In the genomic region with DNA sequence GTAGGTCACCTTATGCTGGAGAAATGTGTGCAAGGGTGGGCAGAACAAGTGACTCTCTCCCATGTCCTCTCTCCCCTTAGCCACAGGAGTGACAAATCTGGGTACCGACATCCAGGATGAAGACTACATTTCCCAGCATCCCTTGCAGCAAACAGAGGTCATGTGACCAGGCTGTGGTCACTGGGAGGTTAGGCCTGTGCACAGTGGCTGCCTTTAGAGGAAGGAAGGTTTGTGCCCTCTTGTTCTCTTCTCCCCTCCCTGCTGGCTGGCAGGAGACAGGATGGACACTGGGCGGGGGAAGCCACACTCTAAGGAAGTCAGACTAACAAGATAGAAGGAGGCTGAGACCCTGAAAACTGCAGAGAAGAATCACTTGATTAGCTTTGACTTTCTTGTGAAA, we compare ENCODE assay signal across 12 cellular contexts.
A peak's percentile ranks its signal among the peaks of the same experiment; 100 is the strongest.
DNase-seq lines count a peak whose midpoint lies in the region; ATAC-seq, FAIRE-seq and TF ChIP-seq lines count a peak whose summit lies in the region.
"Had no signal": no experiment of that assay in that cellular context is flagged by ENCODE, and none has a peak within 500 bp of the region (broad histone marks: within the 10 kb centered on the region; RNA-seq: fewer than 3 reads in every experiment).

No MANE protein-coding gene starts in this region.

- no peaks in the 10 kb centered on the region for H3K4me1 Mint-ChIP-seq in stimulated activated naive CD8-positive, alpha-beta T cell treated with anti-CD3 and anti-CD28 coated beads, Interleukin-15, amount 100 ng/mL, for 72 hours

- FAIRE-seq in urothelium cell line (lab: Jason Lieb, UNC), result peak; percentile 80
- no peak for FAIRE-seq in H54 (lab: Jason Lieb, UNC)

- no peak overlapping the region for H3K9ac ChIP-seq in colonic mucosa (ENCODE audit: low read depth in 2 of 2, low read length in 2 of 2)

- peak in 1 of 2 donors; percentile 34 for DNase-seq in stimulated activated naive CD8-positive, alpha-beta T cell treated with anti-CD3 and anti-CD28 coated beads, Interleukin-15, amount 100 ng/mL, for 72 hours
- DNase-seq in stimulated activated naive CD8-positive, alpha-beta T cell treated with anti-CD3 and anti-CD28 coated beads, Interleukin-15, Interleukin-2, amounts not matched to agents 100 U/mL and 50 U/mL, for 24 hours, result no peak
- DNase-seq in NCI-H82 treated with DMSO at 0.1 percent for 48 hours (lab: John Stamatoyannopoulos, UW; ENCODE audit: unreplicated experiment) (peak; percentile 13), colonic mucosa (peak; percentile 22), urothelium cell line (ENCODE audit: low spot score) (no peak), H54 (ENCODE audit: insufficient read length, low spot score) (no peak), lower lobe of right lung (no peak)
- DNase-seq: foreskin fibroblast, NCI-H146 had no signal

- no peak overlapping the region for H3K27ac ChIP-seq in colonic mucosa
- no peak overlapping the region for H3K27ac ChIP-seq in lower lobe of right lung
- H3K27ac ChIP-seq: C4-2B, SK-N-MC had no signal

- no peaks in the 10 kb centered on the region for H3K27me3 Mint-ChIP-seq in stimulated activated naive CD8-positive, alpha-beta T cell treated with anti-CD3 and anti-CD28 coated beads, Interleukin-15, amount 100 ng/mL, for 72 hours

- H3K4me3 ChIP-seq in colonic mucosa (no peak overlapping the region), lower lobe of right lung (no peak overlapping the region)
- H3K4me3 ChIP-seq: SK-N-MC had no signal

- intact Hi-C loops in colonic mucosa (cut with DNase I), result no loop called here
- intact Hi-C loops in lower lobe of right lung (cut with DNase I), result no loop called here

- no peak for TF ChIP-seq POLR2A in H54 (IDR thresholded peaks at IDR 0.05; ENCODE audit: low read depth, low read length)

- ATAC-seq in stimulated activated naive CD8-positive, alpha-beta T cell treated with anti-CD3 and anti-CD28 coated beads, Interleukin-15, amount 100 ng/mL, for 72 hours, result peak; percentile 73
- ATAC-seq in stimulated activated naive CD8-positive, alpha-beta T cell treated with anti-CD3 and anti-CD28 coated beads, Interleukin-15, Interleukin-2, amounts not matched to agents 100 U/mL and 50 U/mL, for 24 hours, result no peak
- ATAC-seq in activated CD4-positive, CD25-positive, alpha-beta regulatory T cell treated with anti-CD3 and anti-CD28 coated beads, Interleukin-2, amount 50 U/mL, for 24 hours, result no peak
- no peak for ATAC-seq in lower lobe of right lung

- H3K9me3 ChIP-seq in colonic mucosa (no peaks in the 10 kb centered on the region), lower lobe of right lung (no peaks in the 10 kb centered on the region)

- H3K27me3 ChIP-seq in colonic mucosa (no peaks in the 10 kb centered on the region), lower lobe of right lung (ENCODE audit: low read depth) (no peaks in the 10 kb centered on the region)

- peak overlapping the region; percentile 49 to 59 for H3K27ac Mint-ChIP-seq in stimulated activated naive CD8-positive, alpha-beta T cell treated with anti-CD3 and anti-CD28 coated beads, Interleukin-15, amount 100 ng/mL, for 72 hours

- H3K36me3 ChIP-seq in colonic mucosa (no peaks in the 10 kb centered on the region), lower lobe of right lung (no peaks in the 10 kb centered on the region)

- H3K4me3 Mint-ChIP-seq in stimulated activated naive CD8-positive, alpha-beta T cell treated with anti-CD3 and anti-CD28 coated beads, Interleukin-15, amount 100 ng/mL, for 72 hours, result no peak overlapping the region

- no peaks in the 10 kb centered on the region for H3K9me3 Mint-ChIP-seq in stimulated activated naive CD8-positive, alpha-beta T cell treated with anti-CD3 and anti-CD28 coated beads, Interleukin-15, amount 100 ng/mL, for 72 hours

- no peak for TF ChIP-seq CTCF in colonic mucosa (IDR thresholded peaks at IDR 0.05)
- no peak for TF ChIP-seq CTCF in lower lobe of right lung (IDR thresholded peaks at IDR 0.05)

- H3K4me1 ChIP-seq in colonic mucosa (no peaks in the 10 kb centered on the region), lower lobe of right lung (no peaks in the 10 kb centered on the region)

Comparison
In these comparisons a context has a peak if more than half of its experiments do, and no peak if none do; other contexts are left out.
1. DNase-seq: peak in NCI-H82 treated with DMSO at 0.1 percent for 48 hours (single experiment) and colonic mucosa (single experiment); none in stimulated activated naive CD8-positive, alpha-beta T cell treated with anti-CD3 and anti-CD28 coated beads, Interleukin-15, Interleukin-2, amounts not matched to agents 100 U/mL and 50 U/mL, for 24 hours (single experiment), urothelium cell line (single experiment), H54 (single experiment) and lower lobe of right lung (single experiment).